16 cellular contexts compared by ENCODE assay signal in the genomic region with DNA sequence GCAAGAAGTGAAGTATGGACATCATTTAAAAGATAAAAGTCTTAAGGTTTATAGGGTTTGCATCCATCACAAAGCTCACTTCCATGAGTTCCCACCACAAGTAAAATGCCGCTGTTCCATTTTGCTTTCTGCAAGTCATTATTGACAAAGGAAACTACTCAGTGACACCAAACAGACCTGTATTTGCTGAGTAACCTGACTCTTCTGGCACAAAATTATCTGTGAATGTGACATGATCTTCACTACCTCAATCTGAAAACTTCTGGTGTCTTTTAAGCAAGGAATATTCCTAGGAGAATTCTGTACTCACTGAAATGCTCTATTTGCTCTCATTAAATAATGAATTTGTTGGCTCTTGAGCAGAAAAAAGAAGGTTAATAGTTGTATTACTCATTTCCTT.
"Had no signal": no experiment of that assay in that cellular context is flagged by ENCODE, and none has a peak within 500 bp of the region (broad histone marks: within the 10 kb centered on the region; RNA-seq: fewer than 3 reads in every experiment).

No MANE protein-coding gene starts in this region.

- ATAC-seq: activated CD4-positive, CD25-positive, alpha-beta regulatory T cell treated with anti-CD3 and anti-CD28 coated beads, Interleukin-2, amount 50 U/mL, for 24 hours; activated T-cell treated with anti-CD3 and anti-CD28 coated beads, Interleukin-2, amount 50 U/mL, for 72 hours; lower lobe of right lung; naive thymus-derived CD8-positive, alpha-beta T cell had no signal

- H3K36me3 ChIP-seq: brain microvascular endothelial cell, colonic mucosa, lower lobe of right lung, prostate gland, right atrium auricular region, thyroid gland had no signal

- H3K4me3 ChIP-seq: colonic mucosa, lower lobe of right lung, prostate gland, right atrium auricular region, thyroid gland had no signal

- H3K27ac ChIP-seq: brain microvascular endothelial cell, colonic mucosa, lower lobe of right lung, prostate gland, right atrium auricular region, thyroid gland had no signal

- H3K27me3 ChIP-seq: brain microvascular endothelial cell, colonic mucosa, right atrium auricular region, thyroid gland had no signal

- DNase-seq: activated CD4-positive, alpha-beta T cell treated with anti-CD3 and anti-CD28 coated beads, Interleukin-2, amount 10 ng/mL, durations not matched to agents 7 days and 5 days; activated CD8-positive, alpha-beta memory T cell treated with anti-CD3 and anti-CD28 coated beads, Interleukin-2, amount 50 U/mL, for 48 hours; activated effector memory CD4-positive, alpha-beta T cell treated with anti-CD3 and anti-CD28 coated beads, Interleukin-2, amount 50 U/mL, for 16 hours; activated naive CD4-positive, alpha-beta T cell treated with anti-CD3 and anti-CD28 coated beads, Interleukin-2, amount 50 U/mL, for 16 hours; activated T-cell treated with anti-CD3 and anti-CD28 coated beads, Interleukin-2, amount 50 U/mL, for 72 hours; aorta; brain microvascular endothelial cell; colonic mucosa; lower lobe of right lung; naive thymus-derived CD8-positive, alpha-beta T cell; stimulated activated CD4-positive, alpha-beta T cell treated with anti-CD3 and anti-CD28 coated beads, Interleukin-2, amount 100 ng/mL, for 24 hours; stimulated activated naive CD4-positive, alpha-beta T cell treated with Interleukin-2 at 50 U/mL for 16 hours; thyroid gland had no signal

- H3K4me1 ChIP-seq: colonic mucosa, lower lobe of right lung, prostate gland, right atrium auricular region, thyroid gland had no signal

- H3K9me3 ChIP-seq: colonic mucosa, lower lobe of right lung, prostate gland, right atrium auricular region, thyroid gland had no signal
